ENCODE assay signal across 1 cellular context in genomic region chr7:33726582-33726981, GRCh38.
TF ChIP-seq lines count a peak whose summit lies in the region.

No MANE protein-coding gene starts in this region.

TF ChIP-seq in HEK293, 187 proteins besides CTCF, POLR2A, EP300 and RAD21 (continued from another document):
- TF ChIP-seq ZNF76 (tag by site-specific recombination; IDR thresholded peaks at IDR 0.05; ENCODE audit: borderline replicate concordance, low read depth) (no peak), ZNF140 (tag by site-specific recombination; IDR thresholded peaks at IDR 0.05) (no peak), ZSCAN16 (tag by site-specific recombination; IDR thresholded peaks at IDR 0.05) (no peak), ZNF629 (tag by site-specific recombination; IDR thresholded peaks at IDR 0.05) (no peak), KLF16 (tag by site-specific recombination; IDR thresholded peaks at IDR 0.05) (no peak), ZNF785 (tag by site-specific recombination; IDR thresholded peaks at IDR 0.05) (no peak), FEZF1 (tag by site-specific recombination; IDR thresholded peaks at IDR 0.05) (no peak), ZBTB21 (tag by site-specific recombination; IDR thresholded peaks at IDR 0.05) (no peak), KLF9 (tag by site-specific recombination; IDR thresholded peaks at IDR 0.05; ENCODE audit: low read depth) (no peak)
TF ChIP-seq in HEK293: peak in this region for 0.
